28 cellular contexts compared by ENCODE assay signal in the genomic region with DNA sequence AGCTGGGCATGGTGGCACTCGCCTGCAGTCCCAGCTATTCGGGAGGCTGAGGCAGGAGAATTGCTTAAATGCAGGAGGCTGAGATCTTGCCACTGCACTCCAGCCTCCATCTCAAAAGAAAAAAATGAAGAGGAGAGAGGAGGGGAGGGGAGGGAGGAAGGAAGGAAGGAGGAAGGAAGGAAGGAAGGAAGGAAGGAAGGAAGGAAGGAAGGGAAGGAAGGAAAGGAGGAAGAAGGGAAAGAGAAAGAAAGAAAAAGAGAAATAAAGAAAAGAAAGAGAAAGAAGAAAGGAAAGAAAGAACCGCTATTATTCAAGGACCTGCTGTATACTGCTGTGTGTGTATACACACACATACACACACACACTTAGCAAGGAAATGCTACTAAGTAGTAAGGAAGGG.
"Had no signal": no experiment of that assay in that cellular context is flagged by ENCODE, and none has a peak within 500 bp of the region (broad histone marks: within the 10 kb centered on the region; RNA-seq: fewer than 3 reads in every experiment).

No MANE protein-coding gene starts in this region.

- H3K36me3 ChIP-seq: colonic mucosa, esophagus muscularis mucosa, esophagus squamous epithelium, gastrocnemius medialis, gastroesophageal sphincter, heart left ventricle, heart right ventricle had no signal

- H3K4me3 ChIP-seq: colonic mucosa, coronary artery, dorsolateral prefrontal cortex, esophagus muscularis mucosa, esophagus squamous epithelium, gastrocnemius medialis, gastroesophageal sphincter, heart left ventricle, heart right ventricle had no signal

- FAIRE-seq: colon, endometrium, endothelial cell of umbilical vein, frontal cortex had no signal

- ATAC-seq: effector memory CD8-positive, alpha-beta T cell; esophagus mucosa; foreskin keratinocyte; gastrocnemius medialis; gastroesophageal sphincter; heart left ventricle; heart right ventricle had no signal

- H3K4me1 ChIP-seq: colonic mucosa, esophagus muscularis mucosa, esophagus squamous epithelium, foreskin keratinocyte, gastrocnemius medialis, gastroesophageal sphincter, heart right ventricle had no signal

- H3K9me3 ChIP-seq: colonic mucosa, esophagus muscularis mucosa, esophagus squamous epithelium, gastrocnemius medialis, gastroesophageal sphincter, heart left ventricle, heart right ventricle had no signal

- DNase-seq: colonic mucosa; cortex of kidney; dermis blood vessel endothelial cell; dorsolateral prefrontal cortex; effector CD4-positive, alpha-beta T cell; effector CD8-positive, alpha-beta T cell; effector memory CD4-positive, alpha-beta T cell; effector memory CD8-positive, alpha-beta T cell; endodermal cell; erythroblast; esophagus squamous epithelium; foreskin fibroblast; foreskin keratinocyte; foreskin melanocyte; gastrocnemius medialis; glutamatergic neuron; head of caudate nucleus; heart left ventricle; heart right ventricle had no signal

- H3K27me3 ChIP-seq: colonic mucosa, dorsolateral prefrontal cortex, esophagus muscularis mucosa, esophagus squamous epithelium, gastrocnemius medialis, heart left ventricle, heart right ventricle had no signal

- H3K27ac ChIP-seq: colonic mucosa, coronary artery, epithelial cell of prostate, esophagus muscularis mucosa, esophagus squamous epithelium, foreskin keratinocyte, gastrocnemius medialis, gastroesophageal sphincter, heart left ventricle, heart right ventricle had no signal
